In the genomic region with DNA sequence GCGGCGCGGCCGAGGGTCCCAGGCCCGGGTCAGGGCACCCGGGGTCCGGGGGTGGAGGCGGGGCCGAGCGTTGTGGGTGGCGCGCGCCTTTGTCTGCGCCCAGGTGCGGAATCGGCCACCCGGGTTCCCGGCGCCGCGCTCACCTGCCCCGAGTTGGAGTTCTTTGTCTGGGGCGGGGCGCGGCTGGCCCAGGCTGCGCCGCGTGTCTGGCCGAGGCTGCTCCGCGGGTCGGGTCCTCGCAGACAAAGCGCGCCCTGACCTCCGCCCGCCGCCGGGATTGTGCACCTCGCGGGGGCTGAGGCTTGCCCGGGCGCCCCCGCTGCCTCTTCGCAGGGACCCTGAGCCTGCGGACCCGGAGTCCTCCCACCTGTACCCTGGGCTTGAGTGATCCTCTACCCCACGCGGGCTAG, we compare ENCODE assay signal across 7 cellular contexts. TPM values are rescaled to one million over a fixed set of nuclear protein-coding genes. Genes with fewer than 3 reads are reported as not detected.
DNase-seq lines count a peak whose midpoint lies in the region; ATAC-seq and TF ChIP-seq lines count a peak whose summit lies in the region.

No MANE protein-coding gene starts in this region.

- no peak overlapping the region; the same call in 1 of the 2 replicates for H2AFZ ChIP-seq in Loucy (ENCODE audit: low read length)

- no peaks in the 10 kb centered on the region for H3K9me3 Mint-ChIP-seq in stimulated activated memory B cell treated with anti-CD40 and anti-IgM and Interleukin-4, amounts not matched to agents 10 μg/mL and 1 μg/mL and 100 μg/mL, for 72 hours

- H3K9me3 ChIP-seq in Loucy (ENCODE audit: insufficient read depth, low read depth, low read length), result no peaks in the 10 kb centered on the region

- H3K36me3 ChIP-seq in Loucy (ENCODE audit: insufficient read depth, low read length) (peaks cover 7% of the 10 kb centered on the region; the same call in 1 of the 2 replicates), kidney epithelial cell (ENCODE audit: control insufficient read depth, insufficient read depth, low read length) (no peaks in the 10 kb centered on the region)

- peaks cover 39% of the 10 kb centered on the region for H3K4me1 Mint-ChIP-seq in stimulated activated memory B cell treated with anti-CD40 and anti-IgM and Interleukin-4, amounts not matched to agents 10 μg/mL and 1 μg/mL and 100 μg/mL, for 72 hours

- H3K27me3 Mint-ChIP-seq in stimulated activated memory B cell treated with anti-CD40 and anti-IgM and Interleukin-4, amounts not matched to agents 10 μg/mL and 1 μg/mL and 100 μg/mL, for 72 hours, result no peaks in the 10 kb centered on the region

- peak overlapping the region; percentile 81 for H3K9ac ChIP-seq in Loucy (ENCODE audit: low read depth, low read length, poor library complexity, severe bottlenecking)

- peaks cover 39% of the 10 kb centered on the region for H3K4me1 ChIP-seq in Loucy (ENCODE audit: insufficient read depth, low read length, poor library complexity, severe bottlenecking)

- DNase-seq in GM12864 (ENCODE audit: low read depth) (no peak), astrocyte of the hippocampus (ENCODE audit: low read depth, low spot score) (peak; percentile 53), kidney epithelial cell (ENCODE audit: low read depth) (no peak), NCI-H1105 treated with DMSO at 0.1 percent for 48 hours (lab: John Stamatoyannopoulos, UW) (no peak)

- H3K4me2 ChIP-seq in Loucy (ENCODE audit: low read depth, low read length, poor library complexity, severe bottlenecking), result peak overlapping the region; percentile 96

- peak; percentile 47 for ATAC-seq in stimulated activated memory B cell treated with anti-CD40 and anti-IgM and Interleukin-4, amounts not matched to agents 10 μg/mL and 1 μg/mL and 100 μg/mL, for 72 hours
- no peak for ATAC-seq in GM18909 (IDR thresholded peaks at IDR 0.05; ENCODE audit: poor library complexity, unreplicated experiment)

- H3K27me3 ChIP-seq in Loucy (ENCODE audit: insufficient read depth, low read length, poor library complexity, severe bottlenecking) (no peaks in the 10 kb centered on the region), kidney epithelial cell (ENCODE audit: control insufficient read depth, insufficient read depth, low read length) (no peaks in the 10 kb centered on the region)

- peaks cover 4% of the 10 kb centered on the region; the same call in 1 of the 2 replicates for H3F3A ChIP-seq in Loucy (ENCODE audit: low read depth)

- H3K79me2 ChIP-seq in Loucy (ENCODE audit: insufficient read depth, low read length), result peaks cover 52% of the 10 kb centered on the region

- H3K4me3 ChIP-seq in GM12864 (ENCODE audit: low read depth, low read length) (peak overlapping the region; percentile 61), Loucy (ENCODE audit: low read length, poor library complexity, severe bottlenecking) (peak overlapping the region; percentile 90), kidney epithelial cell (ENCODE audit: low read depth, low read length) (peak overlapping the region; percentile 77)

- peaks cover 29% of the 10 kb centered on the region for H3K36me3 Mint-ChIP-seq in stimulated activated memory B cell treated with anti-CD40 and anti-IgM and Interleukin-4, amounts not matched to agents 10 μg/mL and 1 μg/mL and 100 μg/mL, for 72 hours

- H4K20me1 ChIP-seq in Loucy (ENCODE audit: insufficient read depth, low read length, poor library complexity, severe bottlenecking), result peaks cover 29% of the 10 kb centered on the region

- H3K27ac Mint-ChIP-seq in stimulated activated memory B cell treated with anti-CD40 and anti-IgM and Interleukin-4, amounts not matched to agents 10 μg/mL and 1 μg/mL and 100 μg/mL, for 72 hours, result no peak overlapping the region

- peak overlapping the region; percentile 78 for H3K4me3 Mint-ChIP-seq in stimulated activated memory B cell treated with anti-CD40 and anti-IgM and Interleukin-4, amounts not matched to agents 10 μg/mL and 1 μg/mL and 100 μg/mL, for 72 hours

- H3K9me2 ChIP-seq in Loucy (replicated peaks; ENCODE audit: low read depth, low read length), result no peaks in the 10 kb centered on the region

- TF ChIP-seq CTCF in GM12864 (IDR thresholded peaks at IDR 0.05; ENCODE audit: low read depth, low read length, missing control alignments), result no peak
- no peak for TF ChIP-seq CTCF in Loucy (conservative IDR thresholded peaks at IDR 0.05; ENCODE audit: low read length)
- TF ChIP-seq CTCF in kidney epithelial cell (IDR thresholded peaks at IDR 0.05; ENCODE audit: insufficient read depth, low read length, poor library complexity, severe bottlenecking), result no peak

RNA-seq across cellular contexts. Expression of a gene that starts 50.0 kb away (rescaled TPM):
- not detected in 2 replicates for total RNA-seq in kidney epithelial cell

RNA-seq across cellular contexts. Expression of a gene that starts 58.1 kb away (rescaled TPM):
- total RNA-seq in kidney epithelial cell, result not detected in 2 replicates
